ENCODE assay signal across 17 cellular contexts in the genomic region with DNA sequence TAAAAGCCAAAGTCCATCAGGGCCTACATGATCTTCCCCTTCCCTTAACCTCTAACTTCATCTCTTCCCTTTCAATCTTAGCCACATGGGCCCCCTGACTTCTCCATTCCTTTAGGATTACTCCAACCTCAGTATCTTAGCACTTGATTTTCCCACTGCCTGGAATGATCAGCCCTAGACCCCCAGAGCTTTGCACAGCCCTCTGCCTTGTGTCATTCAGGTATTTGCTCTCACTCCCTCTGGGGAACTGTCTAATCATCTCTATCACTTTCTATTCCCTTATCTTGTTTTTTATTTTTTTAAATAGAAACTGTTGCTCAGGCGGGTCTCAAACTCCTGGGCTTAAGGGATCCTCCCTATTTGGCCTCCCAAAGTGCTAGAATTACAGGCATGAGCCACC. TPM values are rescaled to one million over a fixed set of nuclear protein-coding genes. Genes with fewer than 3 reads are reported as not detected.
DNase-seq lines count a peak whose midpoint lies in the region; ATAC-seq and TF ChIP-seq lines count a peak whose summit lies in the region.
"Had no signal": no experiment of that assay in that cellular context is flagged by ENCODE, and none has a peak within 500 bp of the region (broad histone marks: within the 10 kb centered on the region; RNA-seq: fewer than 3 reads in every experiment).

No MANE protein-coding gene starts in this region.

- DNase-seq in AG04450 (ENCODE audit: low read depth, low spot score) (no peak), ELR (ENCODE audit: low read depth) (peak; percentile 36), WTC11 (ENCODE audit: low spot score) (no peak), upper lobe of left lung (no peak), NCI-H69 (lab: John Stamatoyannopoulos, UW) (no peak), activated gamma-delta T cell (lab: John Stamatoyannopoulos, UW) (no peak), spleen (no peak)
- DNase-seq: activated CD4-positive, CD25-positive, alpha-beta regulatory T cell; esophagus squamous epithelium; hypothalamus; left ventricle myocardium inferior; NCI-H2029 treated with DMSO at 0.1 percent for 48 hours; NCI-H774 had no signal

- 39 to 91% methylated on average over 1 of the region's 1 CpG for WGBS in upper lobe of left lung, 2 donors
- WGBS in spleen, 5 donors = 38 to 89% (median 77%) methylated on average over 1 of the region's 1 CpG

- intact Hi-C loops in spleen (cut with DNase I; ENCODE audit: low total_unique reads) = no loop called here

- peaks cover 56% of the 10 kb centered on the region for H3K36me3 Mint-ChIP-seq in WTC11

- H3K4me1 Mint-ChIP-seq in WTC11 = peaks cover 61% of the 10 kb centered on the region

- no peaks in the 10 kb centered on the region for H3K27me3 ChIP-seq in AG04450 (ENCODE audit: control insufficient read depth, insufficient read depth, low read length)
- H3K27me3 ChIP-seq in upper lobe of left lung = no peaks in the 10 kb centered on the region
- H3K27me3 ChIP-seq in spleen (replicated peaks in 1 of 7) = no peaks in the 10 kb centered on the region
- H3K27me3 ChIP-seq: esophagus squamous epithelium, SJCRH30, suprapubic skin had no signal

- H3K4me3 ChIP-seq in AG04450 (ENCODE audit: low read depth, low read length) = no peak overlapping the region
- no peak overlapping the region for H3K4me3 ChIP-seq in upper lobe of left lung
- no peak overlapping the region for H3K4me3 ChIP-seq in spleen
- H3K4me3 ChIP-seq: esophagus squamous epithelium, left ventricle myocardium inferior, SJCRH30, suprapubic skin had no signal

- CTCF ChIA-PET in AG04450 (lab: Charles Lee) = no interaction called here
- CTCF ChIA-PET in WTC11 (lab: Charles Lee) = interaction anchor here (0.7 to 3.9 kb wide), 5 partner anchors 10 to 317 kb away, joined by 3 to 40 read pairs (median 4); no protein-coding TSS in a partner anchor

- peaks cover 4% of the 10 kb centered on the region for H3K9me3 Mint-ChIP-seq in WTC11

- TF ChIP-seq CTCF in AG04450 (IDR thresholded peaks at IDR 0.05; ENCODE audit: low read depth, low read length) (no peak), WTC11 (IDR thresholded peaks at IDR 0.05) (no peak), upper lobe of left lung (IDR thresholded peaks at IDR 0.05) (no peak), spleen (IDR thresholded peaks at IDR 0.05 in 8 of 11, conservative IDR thresholded peaks at IDR 0.05 in 3 of 11) (no peak)

- peak overlapping the region; percentile 93 for H3K27ac Mint-ChIP-seq in WTC11

- POLR2A ChIA-PET in AG04450 (lab: Yijun Ruan, JAX) (interaction anchor here (2.1 kb wide), 1 partner anchor 13 kb away, joined by 6 read pairs; a partner anchor contains a TSS), WTC11 (lab: Charles Lee) (interaction anchor here (1.0 to 1.7 kb wide), 3 partner anchors 9 to 29 kb away, joined by 3 to 6 read pairs (median 5); no protein-coding TSS in a partner anchor)

- no peak overlapping the region for H3K4me3 Mint-ChIP-seq in WTC11

- peak overlapping the region; percentile 31 for H3K27ac ChIP-seq in AG04450 (ENCODE audit: low read depth, low read length)
- peak overlapping the region in 1 of 4 donors; percentile 3 for H3K27ac ChIP-seq in upper lobe of left lung
- peak overlapping the region in 1 of 8 donors; percentile 10 for H3K27ac ChIP-seq in spleen
- H3K27ac ChIP-seq: C4-2B, esophagus squamous epithelium, left ventricle myocardium inferior, SJCRH30, suprapubic skin had no signal

- peaks cover 34 to 72% (median 60%) of the 10 kb centered on the region in 4 donors for H3K36me3 ChIP-seq in upper lobe of left lung
- peaks cover 7 to 94% (median 62%) of the 10 kb centered on the region in 6 donors for H3K36me3 ChIP-seq in spleen

- no peak for TF ChIP-seq POLR2A in upper lobe of left lung (IDR thresholded peaks at IDR 0.05)
- no peak for TF ChIP-seq POLR2A in spleen (IDR thresholded peaks at IDR 0.05)

- ATAC-seq in WTC11 = no peak; the same call in 1 of the 2 replicates
- ATAC-seq in esophagus mucosa = peak; percentile 2
- no peak for ATAC-seq in upper lobe of left lung (ENCODE audit: low FRiP score in 2 of 2)

- H3K27me3 Mint-ChIP-seq in WTC11 (ENCODE audit: low read depth) = no peaks in the 10 kb centered on the region

- H3K4me1 ChIP-seq in upper lobe of left lung (peaks cover 0 to 25% (median 16%) of the 10 kb centered on the region in 4 donors), spleen (peaks cover 0 to 24% (median 2%) of the 10 kb centered on the region in 6 donors)
- H3K4me1 ChIP-seq: SJCRH30 had no signal

- no peak for TF ChIP-seq EP300 in upper lobe of left lung (IDR thresholded peaks at IDR 0.05)

- H3K9me3 ChIP-seq in AG04450 (ENCODE audit: control insufficient read depth, insufficient read depth, low read length) (peaks cover 10% of the 10 kb centered on the region; the same call in 1 of the 2 replicates), upper lobe of left lung (peaks cover 9 to 16% (median 13%) of the 10 kb centered on the region in 4 donors), spleen (peaks cover 12 to 46% (median 41%) of the 10 kb centered on the region in 8 donors)
- H3K9me3 ChIP-seq: SJCRH30 had no signal

TF ChIP-seq in WTC11, 78 proteins besides CTCF, POLR2A, EP300 and RAD21:
- TF ChIP-seq ELF4 (CRISPR knock-in tag; IDR thresholded peaks at IDR 0.05; ENCODE audit: low read depth) (0 out of 2 replicates have a peak, but pooled peaks have one; percentile 18), ZNF416 (CRISPR knock-in tag; IDR thresholded peaks at IDR 0.05) (no peak)

RNA-seq across cellular contexts. Expression of a gene that starts 13.3 kb away (rescaled TPM):
- polyA plus RNA-seq in AG04450 (2011; rRNA removed) (9.6 and 16.6 TPM in 2 replicates), spleen (10 to 100 TPM in 1 of 3 donors, 1 to 10 TPM in 2; 5.8 to 11.9 (median 6.6) TPM)
- 33.5 and 40.8 TPM in 2 replicates for polyA minus RNA-seq in AG04450 (2011; rRNA and poly(A)+ RNA removed)
- total RNA-seq in WTC11 (2021) (8.0 to 11.0 TPM (median 9.1 TPM) in 3 replicates), esophagus mucosa (10.7 TPM), upper lobe of left lung (10 to 100 TPM; 39.3 to 64.6 (median 42.4) TPM), spleen (10 to 100 TPM; 48.0 to 68.9 (median 54.9) TPM)
